ENCODE assay signal across 10 cellular contexts in the genomic region with DNA sequence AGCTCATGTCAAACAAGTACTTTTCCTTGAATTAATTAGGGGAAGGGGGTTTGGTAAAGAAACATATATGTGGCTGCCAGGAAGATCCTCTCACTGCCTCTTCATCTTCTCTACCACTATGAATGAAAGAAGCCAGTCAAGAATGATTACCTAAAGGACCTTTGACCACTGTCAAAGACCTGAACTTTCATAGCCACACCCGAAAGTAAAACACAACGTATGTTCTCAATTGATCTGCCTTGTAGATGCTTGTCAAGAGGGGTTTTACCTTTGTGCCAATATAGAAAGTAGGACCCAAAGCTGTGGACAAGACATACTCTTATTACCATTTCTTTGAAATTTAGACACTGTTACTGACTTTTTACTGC.
DNase-seq lines count a peak whose midpoint lies in the region; ATAC-seq, FAIRE-seq and TF ChIP-seq lines count a peak whose summit lies in the region.
"Had no signal": no experiment of that assay in that cellular context is flagged by ENCODE, and none has a peak within 500 bp of the region (broad histone marks: within the 10 kb centered on the region; RNA-seq: fewer than 3 reads in every experiment).

No MANE protein-coding gene starts in this region.

- H3K27me3 ChIP-seq in right cardiac atrium (ENCODE audit: control insufficient read depth, insufficient read depth): no peaks in the 10 kb centered on the region

- no peak overlapping the region for H3K4me3 ChIP-seq in right cardiac atrium (ENCODE audit: low read length)

- H3K4me1 ChIP-seq in right cardiac atrium (ENCODE audit: control insufficient read depth, insufficient read depth, low read length): no peaks in the 10 kb centered on the region

- intact Hi-C loops in right cardiac atrium (cut with DNase I): no loop called here

- POLR2A ChIA-PET in activated CD4-positive, alpha-beta memory T cell treated with anti-CD3 and anti-CD28 coated beads, Interleukin-2, amount 10 ng/mL, durations not matched to agents 7 days and 5 days (lab: Charles Lee): interaction anchor here (1.2 to 4.5 kb wide), 8 partner anchors 27 to 89 kb away, joined by 3 to 46 read pairs (median 10); a partner anchor contains a TSS

- peak; percentile 86 for FAIRE-seq in GM12891 (lab: Jason Lieb, UNC)

- no peaks in the 10 kb centered on the region for H3K27me3 Mint-ChIP-seq in activated CD4-positive, alpha-beta memory T cell treated with anti-CD3 and anti-CD28 coated beads, Interleukin-2, amount 10 ng/mL, durations not matched to agents 7 days and 5 days

- no peak overlapping the region for H3K27ac ChIP-seq in right cardiac atrium (ENCODE audit: low read length)

- no peaks in the 10 kb centered on the region for H3K9me3 ChIP-seq in right cardiac atrium (ENCODE audit: control insufficient read depth, low read length)

- WGBS in right cardiac atrium: 80% methylated on average over 2 of the region's 2 CpGs

- DNase-seq in GM12891 (ENCODE audit: insufficient read length, low spot score): no peak
- no peak for DNase-seq in activated CD4-positive, alpha-beta memory T cell treated with anti-CD3 and anti-CD28 coated beads, Interleukin-2, amount 10 ng/mL, durations not matched to agents 7 days and 5 days
- DNase-seq in retina: no peak
- DNase-seq in iPS-NIHi11 (ENCODE audit: low spot score): no peak
- DNase-seq in right cardiac atrium: no peak
- DNase-seq in DMS 273 treated with DMSO at 0.1 percent for 48 hours (lab: John Stamatoyannopoulos, UW): no peak
- DNase-seq: DMS79 treated with DMSO at 0.1 percent for 48 hours, NCI-H774 had no signal

- ATAC-seq in GM19395 (IDR thresholded peaks at IDR 0.05; ENCODE audit: unreplicated experiment) (peak; percentile 78), HG02970 (IDR thresholded peaks at IDR 0.05; ENCODE audit: low FRiP score, unreplicated experiment) (peak; percentile 77), right cardiac atrium (no peak)

- peak overlapping the region; percentile 81 for H3K27ac Mint-ChIP-seq in activated CD4-positive, alpha-beta memory T cell treated with anti-CD3 and anti-CD28 coated beads, Interleukin-2, amount 10 ng/mL, durations not matched to agents 7 days and 5 days

- TF ChIP-seq POLR2A in GM12891 (IDR thresholded peaks at IDR 0.05; ENCODE audit: low read depth, low read length): no peak

- CTCF ChIA-PET in activated CD4-positive, alpha-beta memory T cell treated with anti-CD3 and anti-CD28 coated beads, Interleukin-2, amount 10 ng/mL, durations not matched to agents 7 days and 5 days (lab: Charles Lee): interaction anchor here (1.4 kb wide), 1 partner anchor 28 kb away, joined by 6 read pairs; no protein-coding TSS in a partner anchor

- peaks cover 3% of the 10 kb centered on the region for H3K9me3 Mint-ChIP-seq in activated CD4-positive, alpha-beta memory T cell treated with anti-CD3 and anti-CD28 coated beads, Interleukin-2, amount 10 ng/mL, durations not matched to agents 7 days and 5 days

- H3K36me3 Mint-ChIP-seq in activated CD4-positive, alpha-beta memory T cell treated with anti-CD3 and anti-CD28 coated beads, Interleukin-2, amount 10 ng/mL, durations not matched to agents 7 days and 5 days (ENCODE audit: low read depth): peaks cover 5% of the 10 kb centered on the region

- peaks cover 45% of the 10 kb centered on the region for H3K4me1 Mint-ChIP-seq in activated CD4-positive, alpha-beta memory T cell treated with anti-CD3 and anti-CD28 coated beads, Interleukin-2, amount 10 ng/mL, durations not matched to agents 7 days and 5 days

- no peak overlapping the region for H3K4me3 Mint-ChIP-seq in activated CD4-positive, alpha-beta memory T cell treated with anti-CD3 and anti-CD28 coated beads, Interleukin-2, amount 10 ng/mL, durations not matched to agents 7 days and 5 days

TF ChIP-seq in GM12891, 5 proteins besides CTCF, POLR2A, EP300 and RAD21:
- TF ChIP-seq TAF1 (IDR thresholded peaks at IDR 0.05; ENCODE audit: low read depth, low read length) (no peak), SPI1 (IDR thresholded peaks at IDR 0.05; ENCODE audit: low read depth, low read length) (no peak), POU2F2 (IDR thresholded peaks at IDR 0.05; ENCODE audit: low read depth, low read length) (no peak), PAX5 (IDR thresholded peaks at IDR 0.05; ENCODE audit: insufficient read depth, low read length, severe bottlenecking) (no peak), POLR2AphosphoS5 (IDR thresholded peaks at IDR 0.05; ENCODE audit: low read depth, low read length) (no peak)

Comparison
In these comparisons a context has a peak if more than half of its experiments do, and no peak if none do; other contexts are left out.
1. ATAC-seq: peak in GM19395 (single experiment) and HG02970 (single experiment); none in right cardiac atrium (0 of 2).